ENCODE assay signal across 8 cellular contexts in the genomic region with DNA sequence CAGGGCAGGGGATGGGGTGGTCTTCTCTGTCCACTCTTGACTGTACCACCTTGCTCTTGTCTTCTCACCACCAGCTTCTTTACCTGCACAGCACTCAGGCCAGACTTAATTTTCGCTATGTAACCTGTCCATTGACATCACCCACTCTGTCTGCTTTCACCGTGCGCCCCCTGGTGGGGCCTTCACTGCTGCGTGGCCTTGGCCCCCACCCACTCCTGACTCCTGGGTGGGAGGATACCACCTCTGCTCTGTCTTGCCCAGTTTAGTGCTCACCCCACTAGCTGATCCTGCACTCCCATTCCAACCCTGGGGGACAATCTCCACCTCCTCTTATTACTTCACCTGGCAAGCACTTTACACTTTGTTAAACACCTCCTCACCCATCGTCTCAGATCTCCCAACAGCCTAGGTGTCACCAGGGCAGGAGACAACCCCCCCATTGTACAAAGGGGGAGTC. TPM values are rescaled to one million over a fixed set of nuclear protein-coding genes. Genes with fewer than 3 reads are reported as not detected.
A peak's percentile ranks its signal among the peaks of the same experiment; 100 is the strongest.
DNase-seq lines count a peak whose midpoint lies in the region; ATAC-seq and TF ChIP-seq lines count a peak whose summit lies in the region.

No MANE protein-coding gene starts in this region.

- H3K4me1 Mint-ChIP-seq in activated CD4-positive, alpha-beta T cell treated with anti-CD3 and anti-CD28 coated beads, Interleukin-2, amount 10 ng/mL, durations not matched to agents 7 days and 5 days = peaks cover 18% of the 10 kb centered on the region
- H3K4me1 Mint-ChIP-seq in memory B cell = peaks cover 29% of the 10 kb centered on the region

- no peaks in the 10 kb centered on the region for H3K36me3 Mint-ChIP-seq in activated CD4-positive, alpha-beta T cell treated with anti-CD3 and anti-CD28 coated beads, Interleukin-2, amount 10 ng/mL, durations not matched to agents 7 days and 5 days (ENCODE audit: low read depth)
- peaks cover 1% of the 10 kb centered on the region for H3K36me3 Mint-ChIP-seq in memory B cell

- TF ChIP-seq CTCF in GM10248 (IDR thresholded peaks at IDR 0.05; ENCODE audit: control extremely low read depth, extremely low read depth, low read depth, missing control alignments) = peak; percentile 83

- CTCF ChIA-PET in GM10248 (lab: Yijun Ruan, JAX) = interaction anchor here (0.6 to 4.3 kb wide), 27 partner anchors 9 to 475 kb away, joined by 3 to 37 read pairs (median 4); partner anchors contain the start of gene ALS2CL
- CTCF ChIA-PET in activated CD4-positive, alpha-beta T cell treated with anti-CD3 and anti-CD28 coated beads, Interleukin-2, amount 10 ng/mL, durations not matched to agents 7 days and 5 days (lab: Charles Lee) = interaction anchor here (0.7 to 2.1 kb wide), 8 partner anchors 14 to 454 kb away, joined by 3 to 10 read pairs (median 5); no protein-coding TSS in a partner anchor

- POLR2A ChIA-PET in GM10248 (lab: Yijun Ruan, JAX) = no interaction called here
- POLR2A ChIA-PET in activated CD4-positive, alpha-beta T cell treated with anti-CD3 and anti-CD28 coated beads, Interleukin-2, amount 10 ng/mL, durations not matched to agents 7 days and 5 days (lab: Charles Lee) = no interaction called here

- peaks cover 55% of the 10 kb centered on the region for H3K27me3 Mint-ChIP-seq in activated CD4-positive, alpha-beta T cell treated with anti-CD3 and anti-CD28 coated beads, Interleukin-2, amount 10 ng/mL, durations not matched to agents 7 days and 5 days
- H3K27me3 Mint-ChIP-seq in memory B cell = peaks cover 37% of the 10 kb centered on the region

- no peaks in the 10 kb centered on the region for H3K9me3 Mint-ChIP-seq in activated CD4-positive, alpha-beta T cell treated with anti-CD3 and anti-CD28 coated beads, Interleukin-2, amount 10 ng/mL, durations not matched to agents 7 days and 5 days
- H3K9me3 Mint-ChIP-seq in memory B cell = no peaks in the 10 kb centered on the region

- peak; percentile 82 for DNase-seq in GM10248 (ENCODE audit: extremely low spot score)
- DNase-seq in NCI-H146 treated with DMSO at 0.1 percent for 48 hours (lab: John Stamatoyannopoulos, UW; ENCODE audit: unreplicated experiment) = peak; percentile 25
- peak; percentile 79 for DNase-seq in activated CD4-positive, alpha-beta T cell treated with anti-CD3 and anti-CD28 coated beads, Interleukin-2, amount 10 ng/mL, durations not matched to agents 7 days and 5 days
- peak; percentile 74 for DNase-seq in dermis blood vessel endothelial cell
- peak; percentile 73 to 85 for DNase-seq in memory B cell (ENCODE audit: low spot score in 2 of 2)
- DNase-seq in stimulated activated CD8-positive, alpha-beta memory T cell treated with anti-CD3 and anti-CD28 coated beads, Interleukin-4, amount 100 ng/mL, for 4 hours (ENCODE audit: low read depth in 2 of 2, low spot score in 1 of 2) = peak; percentile 58 to 70
- DNase-seq in dedifferentiated amniotic fluid mesenchymal stem cell (ENCODE audit: extremely low spot score) = no peak
- DNase-seq in NCI-H2107 (lab: John Stamatoyannopoulos, UW) = no peak

- ATAC-seq in memory B cell (ENCODE audit: low read depth) = peak; percentile 71

- H3K4me3 Mint-ChIP-seq in activated CD4-positive, alpha-beta T cell treated with anti-CD3 and anti-CD28 coated beads, Interleukin-2, amount 10 ng/mL, durations not matched to agents 7 days and 5 days = no peak overlapping the region
- no peak overlapping the region for H3K4me3 Mint-ChIP-seq in memory B cell

- H3K27ac Mint-ChIP-seq in activated CD4-positive, alpha-beta T cell treated with anti-CD3 and anti-CD28 coated beads, Interleukin-2, amount 10 ng/mL, durations not matched to agents 7 days and 5 days = no peak overlapping the region
- H3K27ac Mint-ChIP-seq in memory B cell = no peak overlapping the region

RNA-seq across cellular contexts. Expression of gene PTH1R, which starts 17.7 kb away (rescaled TPM):
- not detected for total RNA-seq in activated CD4-positive, alpha-beta T cell treated with anti-CD3 and anti-CD28 coated beads, Interleukin-2, amount 10 ng/mL, durations not matched to agents 7 days and 5 days
- 0.19 and 0.85 TPM in 2 replicates for total RNA-seq in dermis blood vessel endothelial cell

RNA-seq across cellular contexts. Expression of gene MYL3, which starts 32.0 kb away (rescaled TPM):
- total RNA-seq in activated CD4-positive, alpha-beta T cell treated with anti-CD3 and anti-CD28 coated beads, Interleukin-2, amount 10 ng/mL, durations not matched to agents 7 days and 5 days = not detected
- total RNA-seq in dermis blood vessel endothelial cell = 0.14 TPM in 1 of 2 replicates, not detected in the other

Comparison
In these comparisons a context has a peak if more than half of its experiments do, and no peak if none do; other contexts are left out.
1. DNase-seq: peak in GM10248 (single experiment), NCI-H146 treated with DMSO at 0.1 percent for 48 hours (single experiment), activated CD4-positive, alpha-beta T cell treated with anti-CD3 and anti-CD28 coated beads, Interleukin-2, amount 10 ng/mL, durations not matched to agents 7 days and 5 days (single experiment), dermis blood vessel endothelial cell (single experiment), memory B cell (2 of 2) and stimulated activated CD8-positive, alpha-beta memory T cell treated with anti-CD3 and anti-CD28 coated beads, Interleukin-4, amount 100 ng/mL, for 4 hours (2 of 2); none in dedifferentiated amniotic fluid mesenchymal stem cell (single experiment) and NCI-H2107 (single experiment).